In the genomic region with DNA sequence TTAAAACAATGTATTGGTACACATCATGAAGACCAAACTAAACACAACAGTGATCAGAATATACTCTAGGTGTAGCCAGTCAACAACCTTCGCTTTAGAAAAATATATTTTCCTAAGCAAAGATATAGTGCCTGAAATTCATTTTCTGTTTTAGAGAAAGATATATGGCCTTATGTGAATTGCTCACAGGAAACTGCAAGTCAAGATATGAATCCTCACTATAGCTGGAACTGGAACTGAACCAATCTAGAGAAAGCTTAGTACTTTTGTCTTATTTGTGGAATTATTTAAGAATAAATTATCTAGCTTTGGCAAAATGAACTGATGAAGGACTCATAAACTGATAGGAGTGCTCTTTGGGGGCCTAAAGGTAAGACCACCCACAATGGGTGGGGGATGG, we compare ENCODE assay signal across 9 cellular contexts. TPM values are rescaled to one million over a fixed set of nuclear protein-coding genes. Genes with fewer than 3 reads are reported as not detected.
"Had no signal": no experiment of that assay in that cellular context is flagged by ENCODE, and none has a peak within 500 bp of the region (broad histone marks: within the 10 kb centered on the region; RNA-seq: fewer than 3 reads in every experiment).

No MANE protein-coding gene starts in this region.

- H3K27ac Mint-ChIP-seq: HFFc6, IgD-negative memory B cell had no signal

- H3K4me3 Mint-ChIP-seq: HFFc6, IgD-negative memory B cell had no signal

- H3K4me1 Mint-ChIP-seq: IgD-negative memory B cell had no signal

- DNase-seq: GM23248, GOT3, H7, HFFc6 had no signal

- ATAC-seq: HCT116, HepG2 had no signal

RNA-seq across cellular contexts. Expression of a gene that starts 27.3 kb away (rescaled TPM):
- total RNA-seq: GM23248, H4, H7, HepG2, HFFc6, HT1080 had no signal

RNA-seq across cellular contexts. Expression of a gene that starts 51.1 kb away (rescaled TPM):
- total RNA-seq: GM23248, H4, H7, HepG2, HFFc6 had no signal
